ENCODE assay signal across 7 cellular contexts in genomic region chr14:103058209-103059055, GRCh38. TPM values are rescaled to one million over a fixed set of nuclear protein-coding genes. Genes with fewer than 3 reads are reported as not detected.
DNase-seq lines count a peak whose midpoint lies in the region; ATAC-seq, FAIRE-seq and TF ChIP-seq lines count a peak whose summit lies in the region.

No MANE protein-coding gene starts in this region.

- H3K4me1 Mint-ChIP-seq in stimulated activated naive CD8-positive, alpha-beta T cell treated with anti-CD3 and anti-CD28 coated beads, Interleukin-15, amount 100 ng/mL, for 72 hours = peaks cover 16% of the 10 kb centered on the region

- H2AFZ ChIP-seq in keratinocyte (ENCODE audit: control insufficient read depth, low read length) = peak overlapping the region; percentile 91

- H3K27ac Mint-ChIP-seq in stimulated activated naive CD8-positive, alpha-beta T cell treated with anti-CD3 and anti-CD28 coated beads, Interleukin-15, amount 100 ng/mL, for 72 hours = no peak overlapping the region

- H3K27me3 ChIP-seq in adipocyte (replicated peaks; ENCODE audit: control insufficient read depth, insufficient read depth, low read length) (no peaks in the 10 kb centered on the region), keratinocyte (ENCODE audit: control insufficient read depth, extremely low read depth, insufficient read depth, low read length) (no peaks in the 10 kb centered on the region)

- H3K4me1 ChIP-seq in HEK293 (ENCODE audit: control insufficient read depth, insufficient read depth, low read length) (peaks cover 9% of the 10 kb centered on the region; the same call in 1 of the 2 replicates), adipocyte (ENCODE audit: control insufficient read depth, insufficient read depth, low read length) (peaks cover 37% of the 10 kb centered on the region), keratinocyte (ENCODE audit: control insufficient read depth, extremely low read depth, insufficient read depth, low read length) (peaks cover 15% of the 10 kb centered on the region)

- POLR2A ChIA-PET in HEK293 (lab: Yijun Ruan, JAX) = no interaction called here

- peak overlapping the region; percentile 16 to 66 for H3K4me3 Mint-ChIP-seq in stimulated activated naive CD8-positive, alpha-beta T cell treated with anti-CD3 and anti-CD28 coated beads, Interleukin-15, amount 100 ng/mL, for 72 hours

- FAIRE-seq in keratinocyte (lab: Jason Lieb, UNC) = no peak

- peaks cover 3% of the 10 kb centered on the region for H3K9me1 ChIP-seq in keratinocyte (ENCODE audit: control insufficient read depth, extremely low read depth, insufficient read depth, low read length)

- H3K9ac ChIP-seq in adipocyte (ENCODE audit: low read length) (peak overlapping the region; percentile 97), keratinocyte (ENCODE audit: control insufficient read depth, extremely low read depth, insufficient read depth, low read length) (peak overlapping the region; percentile 89)

- ATAC-seq in stimulated activated naive CD8-positive, alpha-beta T cell treated with anti-CD3 and anti-CD28 coated beads, Interleukin-15, amount 100 ng/mL, for 72 hours = no peak
- no peak for ATAC-seq in HG03378 (IDR thresholded peaks at IDR 0.05; ENCODE audit: unreplicated experiment)

- in situ Hi-C loops in ACHN (cut with HindIII; ENCODE audit: low pct_ligation_motif_present, low pct_unique_long_range_greater_than_20kb, low sequenced_read_pairs) = no loop called here

- peaks cover 45% of the 10 kb centered on the region for H3K27me3 Mint-ChIP-seq in stimulated activated naive CD8-positive, alpha-beta T cell treated with anti-CD3 and anti-CD28 coated beads, Interleukin-15, amount 100 ng/mL, for 72 hours

- H3K4me3 ChIP-seq in HEK293 (ENCODE audit: low read depth, low read length) = peak overlapping the region; percentile 66
- peak overlapping the region; percentile 95 for H3K4me3 ChIP-seq in adipocyte (ENCODE audit: low read length)
- H3K4me3 ChIP-seq in keratinocyte (ENCODE audit: control insufficient read depth in 2 of 3, extremely low read depth in 1 of 3, insufficient read depth in 2 of 3, low read depth in 1 of 3, low read length in 3 of 3) = peak overlapping the region; percentile 84 to 96 (median 88)

- H3K27ac ChIP-seq in HEK293 (ENCODE audit: extremely low read depth, low read depth, low read length) (no peak overlapping the region), keratinocyte (ENCODE audit: control insufficient read depth, insufficient read depth, low read length) (peak overlapping the region; percentile 74)

- H3K9me3 Mint-ChIP-seq in stimulated activated naive CD8-positive, alpha-beta T cell treated with anti-CD3 and anti-CD28 coated beads, Interleukin-15, amount 100 ng/mL, for 72 hours = no peaks in the 10 kb centered on the region

- no peak for DNase-seq in adipocyte (ENCODE audit: low read depth)
- no peak for DNase-seq in keratinocyte (ENCODE audit: low read depth, low spot score)
- no peak for DNase-seq in stimulated activated naive CD8-positive, alpha-beta T cell treated with anti-CD3 and anti-CD28 coated beads, Interleukin-15, amount 100 ng/mL, for 72 hours
- DNase-seq in iPS-NIHi11 (ENCODE audit: low spot score) = no peak
- no peak for DNase-seq in ACHN

- peak overlapping the region; percentile 97 for H3K4me2 ChIP-seq in keratinocyte (ENCODE audit: control insufficient read depth, extremely low read depth, insufficient read depth, low read depth, low read length)

- peaks cover 37% of the 10 kb centered on the region for H3K79me2 ChIP-seq in keratinocyte (ENCODE audit: control insufficient read depth, insufficient read depth, low read length)

- TF ChIP-seq CTCF in HEK293 (tag by site-specific recombination; IDR thresholded peaks at IDR 0.05) (no peak), keratinocyte (optimal IDR thresholded peaks at IDR 0.05 in 1 of 3, IDR thresholded peaks at IDR 0.05 in 1 of 3, conservative IDR thresholded peaks at IDR 0.05 in 1 of 3; ENCODE audit: extremely low read depth in 1 of 3, insufficient read depth in 2 of 3, low read length in 3 of 3) (no peak)

- H4K20me1 ChIP-seq in keratinocyte (ENCODE audit: control insufficient read depth, extremely low read depth, insufficient read depth, low read length) = no peaks in the 10 kb centered on the region

- dilution Hi-C loops in keratinocyte (cut with MboI; ENCODE audit: extremely low pct_ligation_motif_present, low sequenced_read_pairs) = no loop called here

- no peaks in the 10 kb centered on the region for H3K36me3 ChIP-seq in HEK293 (ENCODE audit: control insufficient read depth in 2 of 2, insufficient read depth in 1 of 2, low read length in 2 of 2)
- no peaks in the 10 kb centered on the region for H3K36me3 ChIP-seq in adipocyte (ENCODE audit: control insufficient read depth, insufficient read depth, low read length, severe bottlenecking)
- H3K36me3 ChIP-seq in keratinocyte (ENCODE audit: control insufficient read depth in 2 of 2, extremely low read depth in 1 of 2, insufficient read depth in 2 of 2, low read length in 2 of 2) = peaks cover 1 to 10% of the 10 kb centered on the region in 2 experiments

- H3K9me3 ChIP-seq in HEK293 (ENCODE audit: control insufficient read depth, insufficient read depth, low read depth, low read length) (no peaks in the 10 kb centered on the region), adipocyte (ENCODE audit: control insufficient read depth, low read length) (no peaks in the 10 kb centered on the region), keratinocyte (ENCODE audit: control insufficient read depth, low read depth, low read length) (no peaks in the 10 kb centered on the region)

- CTCF ChIA-PET in HEK293 (lab: Yijun Ruan, JAX) = interaction anchor here (0.6 to 1.1 kb wide), 2 partner anchors 16 to 20 kb away, joined by 3 read pairs; no protein-coding TSS in a partner anchor

TF ChIP-seq in HEK293, 187 proteins besides CTCF, POLR2A, EP300 and RAD21 (continues in another document):
- TF ChIP-seq GLI2 (tag by site-specific recombination; IDR thresholded peaks at IDR 0.05; ENCODE audit: borderline replicate concordance, low read depth) (no peak), YY2 (tag by site-specific recombination; IDR thresholded peaks at IDR 0.05) (no peak), ZNF843 (tag by site-specific recombination; IDR thresholded peaks at IDR 0.05) (no peak), ZNF701 (tag by site-specific recombination; IDR thresholded peaks at IDR 0.05) (no peak), ZNF157 (tag by site-specific recombination; IDR thresholded peaks at IDR 0.05) (no peak), ELK4 (IDR thresholded peaks at IDR 0.05; ENCODE audit: borderline replicate concordance, low read depth, low read length) (no peak), ZBTB26 (tag by site-specific recombination; optimal IDR thresholded peaks at IDR 0.05) (no peak), ZNF10 (tag by site-specific recombination; IDR thresholded peaks at IDR 0.05) (no peak), ZNF404 (tag by site-specific recombination; IDR thresholded peaks at IDR 0.05) (no peak), ZNF664 (tag by site-specific recombination; IDR thresholded peaks at IDR 0.05) (no peak), SETDB1 (IDR thresholded peaks at IDR 0.05; ENCODE audit: insufficient read length, low read length) (no peak), ZNF211 (tag by site-specific recombination; IDR thresholded peaks at IDR 0.05; ENCODE audit: low read depth) (no peak)

RNA-seq across cellular contexts. Expression of gene CDC42BPB, which starts 1.1 kb away (rescaled TPM):
- 41.3 to 55.0 TPM (median 43.4 TPM) in 3 replicates for polyA plus RNA-seq in keratinocyte
- 52.6 TPM for polyA plus RNA-seq in keratinocyte (2011; ENCODE audit: low read depth)
- 48.3 and 54.5 TPM in 2 replicates for polyA plus RNA-seq in keratinocyte (2011; cell fraction: cytosol; rRNA removed)
- polyA plus RNA-seq in keratinocyte (2011; cell fraction: nucleus; rRNA removed) = 163 and 192 TPM in 2 replicates
- polyA plus RNA-seq in keratinocyte (2012; ENCODE audit: low replicate concordance) = 40.3 and 52.6 TPM in 2 replicates
- 116 to 188 TPM (median 127 TPM) in 3 replicates for polyA minus RNA-seq in keratinocyte
- 59.3 TPM for polyA minus RNA-seq in keratinocyte (2011; cell fraction: cytosol; rRNA and poly(A)+ RNA removed)
- 110 and 147 TPM in 2 replicates for polyA minus RNA-seq in keratinocyte (2011; cell fraction: nucleus; rRNA and poly(A)+ RNA removed)

RNA-seq across cellular contexts. Expression of gene LBHD2, which starts 25.6 kb away (rescaled TPM):
- polyA plus RNA-seq in keratinocyte = not detected in 3 replicates
- not detected for polyA plus RNA-seq in keratinocyte (2011; ENCODE audit: low read depth)
- polyA plus RNA-seq in keratinocyte (2011; cell fraction: cytosol; rRNA removed) = not detected in 2 replicates
- polyA plus RNA-seq in keratinocyte (2011; cell fraction: nucleus; rRNA removed) = not detected in 2 replicates
- polyA plus RNA-seq in keratinocyte (2012; ENCODE audit: low replicate concordance) = not detected in 2 replicates
- not detected in 3 replicates for polyA minus RNA-seq in keratinocyte
- polyA minus RNA-seq in keratinocyte (2011; cell fraction: cytosol; rRNA and poly(A)+ RNA removed) = not detected
- polyA minus RNA-seq in keratinocyte (2011; cell fraction: nucleus; rRNA and poly(A)+ RNA removed) = not detected in 2 replicates

RNA-seq across cellular contexts. Expression of gene EXOC3L4, which starts 36.1 kb away (rescaled TPM):
- polyA plus RNA-seq in keratinocyte = not detected in 3 replicates
- polyA plus RNA-seq in keratinocyte (2011; ENCODE audit: low read depth) = not detected
- not detected in 2 replicates for polyA plus RNA-seq in keratinocyte (2011; cell fraction: cytosol; rRNA removed)
- polyA plus RNA-seq in keratinocyte (2011; cell fraction: nucleus; rRNA removed) = not detected in 2 replicates
- not detected in 2 replicates for polyA plus RNA-seq in keratinocyte (2012; ENCODE audit: low replicate concordance)
- polyA minus RNA-seq in keratinocyte = not detected in 3 replicates
- not detected for polyA minus RNA-seq in keratinocyte (2011; cell fraction: cytosol; rRNA and poly(A)+ RNA removed)
- polyA minus RNA-seq in keratinocyte (2011; cell fraction: nucleus; rRNA and poly(A)+ RNA removed) = not detected in 2 replicates
